Comparison of ENCODE assay signal across 8 cellular contexts in genomic region chr19:18507021-18507726, GRCh38. TPM values are rescaled to one million over a fixed set of nuclear protein-coding genes. Genes with fewer than 3 reads are reported as not detected.
DNase-seq lines count a peak whose midpoint lies in the region; ATAC-seq and TF ChIP-seq lines count a peak whose summit lies in the region.

No MANE protein-coding gene starts in this region.

- H3K27ac ChIP-seq in KOPT-K1 (ENCODE audit: low read depth, low read length, poor library complexity, severe bottlenecking) (peak overlapping the region; percentile 71), cardiac muscle cell (peak overlapping the region; percentile 85), spleen (peak overlapping the region; percentile 6 to 89 (median 60)), PC-3 (ENCODE audit: low read length) (no peak overlapping the region)

- H3K79me2 ChIP-seq in PC-3 (ENCODE audit: low read length) = peaks cover 98% of the 10 kb centered on the region

- 54 to 65% (median 58%) methylated on average over 8 to 9 of the region's 9 CpGs for WGBS in spleen, 5 donors

- peak overlapping the region; percentile 89 for H3K27ac Mint-ChIP-seq in activated T-helper 17 cell treated with anti-CD3 and anti-CD28 coated beads, Interleukin-2, amount 50 U/mL, for 72 hours

- peaks cover 41% of the 10 kb centered on the region for H3K4me1 Mint-ChIP-seq in activated T-helper 17 cell treated with anti-CD3 and anti-CD28 coated beads, Interleukin-2, amount 50 U/mL, for 72 hours

- no peaks in the 10 kb centered on the region for H3K36me3 Mint-ChIP-seq in activated T-helper 17 cell treated with anti-CD3 and anti-CD28 coated beads, Interleukin-2, amount 50 U/mL, for 72 hours (ENCODE audit: low read depth)

- H3F3A ChIP-seq in PC-3 (ENCODE audit: low read length, unreplicated experiment) = no peaks in the 10 kb centered on the region

- H3K9me3 ChIP-seq in KOPT-K1 (ENCODE audit: insufficient read depth, low read length, poor library complexity, severe bottlenecking) (no peaks in the 10 kb centered on the region), cardiac muscle cell (ENCODE audit: low read depth) (no peaks in the 10 kb centered on the region), spleen (no peaks in the 10 kb centered on the region), PC-3 (ENCODE audit: low read length) (no peaks in the 10 kb centered on the region)

- no peak overlapping the region for H2AFZ ChIP-seq in PC-3 (ENCODE audit: low read length)

- peak; percentile 33 for ATAC-seq in activated T-helper 17 cell treated with anti-CD3 and anti-CD28 coated beads, Interleukin-2, amount 50 U/mL, for 72 hours (replicated peaks)
- no peak for ATAC-seq in PC-3
- no peak for ATAC-seq in GM18909 (IDR thresholded peaks at IDR 0.05; ENCODE audit: poor library complexity, unreplicated experiment)
- ATAC-seq in HG02970 (IDR thresholded peaks at IDR 0.05; ENCODE audit: low FRiP score, unreplicated experiment) = no peak

- H3K9ac ChIP-seq in PC-3 (ENCODE audit: low read length) = no peak overlapping the region

- H3K27me3 ChIP-seq in cardiac muscle cell = no peaks in the 10 kb centered on the region
- no peaks in the 10 kb centered on the region for H3K27me3 ChIP-seq in spleen (replicated peaks in 1 of 7)
- H3K27me3 ChIP-seq in PC-3 (ENCODE audit: low read length) = no peaks in the 10 kb centered on the region

- BruUV-seq in PC-3 (replicated peaks; lab: Mats Ljungman, UMichigan) = no TSS peak

- POLR2A ChIA-PET in PC-3 (lab: Charles Lee; ENCODE audit: unreplicated experiment) = no interaction called here

- H3K4me3 ChIP-seq in cardiac muscle cell (no peak overlapping the region), spleen (no peak overlapping the region), PC-3 (ENCODE audit: low read length) (no peak overlapping the region)

- TF ChIP-seq POLR2A in spleen (IDR thresholded peaks at IDR 0.05) = no peak

- H3K27me3 Mint-ChIP-seq in activated T-helper 17 cell treated with anti-CD3 and anti-CD28 coated beads, Interleukin-2, amount 50 U/mL, for 72 hours = no peaks in the 10 kb centered on the region

- no peak overlapping the region for H3K4me2 ChIP-seq in PC-3 (ENCODE audit: low read length)

- H3K4me1 ChIP-seq in cardiac muscle cell (ENCODE audit: low read depth) (peaks cover 54% of the 10 kb centered on the region), spleen (peaks cover 64 to 99% (median 85%) of the 10 kb centered on the region in 6 donors), PC-3 (ENCODE audit: insufficient read depth, low read length) (peaks cover 16% of the 10 kb centered on the region; the same call in 1 of the 2 replicates)

- CTCF ChIA-PET in PC-3 (lab: Charles Lee) = interaction anchor here (0.6 kb wide), 1 partner anchor 13 kb away, joined by 4 read pairs; no protein-coding TSS in a partner anchor

- peaks cover 81% of the 10 kb centered on the region for H4K20me1 ChIP-seq in PC-3 (ENCODE audit: low read length)

- H3K9me2 ChIP-seq in PC-3 (replicated peaks; ENCODE audit: low read length) = no peaks in the 10 kb centered on the region

- no peak for TF ChIP-seq CTCF in cardiac muscle cell (IDR thresholded peaks at IDR 0.05; ENCODE audit: low read depth, low read length)
- no peak for TF ChIP-seq CTCF in spleen (IDR thresholded peaks at IDR 0.05 in 8 of 11, conservative IDR thresholded peaks at IDR 0.05 in 3 of 11)
- TF ChIP-seq CTCF in PC-3 (conservative IDR thresholded peaks at IDR 0.05; ENCODE audit: low read depth, low read length) = no peak

- no peaks in the 10 kb centered on the region for H3K9me3 Mint-ChIP-seq in activated T-helper 17 cell treated with anti-CD3 and anti-CD28 coated beads, Interleukin-2, amount 50 U/mL, for 72 hours

- peak overlapping the region; percentile 54 for H3K4me3 Mint-ChIP-seq in activated T-helper 17 cell treated with anti-CD3 and anti-CD28 coated beads, Interleukin-2, amount 50 U/mL, for 72 hours

- H3K36me3 ChIP-seq in KOPT-K1 (ENCODE audit: insufficient read depth, low read length) = no peaks in the 10 kb centered on the region
- H3K36me3 ChIP-seq in cardiac muscle cell = no peaks in the 10 kb centered on the region
- H3K36me3 ChIP-seq in spleen = peaks cover 0 to 8% (median 0%) of the 10 kb centered on the region in 6 donors
- no peaks in the 10 kb centered on the region for H3K36me3 ChIP-seq in PC-3 (ENCODE audit: low read depth, low read length)

- no peak for DNase-seq in cardiac muscle cell (ENCODE audit: low read depth in 1 of 2, low spot score in 1 of 2)
- peak; percentile 72 for DNase-seq in spleen
- DNase-seq in PC-3 = no peak
- DNase-seq in GOT3 (lab: John Stamatoyannopoulos, UW) = no peak

- intact Hi-C loops in spleen (cut with DNase I; ENCODE audit: low total_unique reads) (no loop called here), PC-3 (cut with micrococcal nuclease) (no loop called here)

RNA-seq across cellular contexts. Expression of gene ELL, which starts 14.7 kb away (rescaled TPM):
- 10 to 100 TPM; 23.7 to 41.8 TPM for total RNA-seq in activated T-helper 17 cell treated with anti-CD3 and anti-CD28 coated beads, Interleukin-2, amount 50 U/mL, for 72 hours
- total RNA-seq in cardiac muscle cell = 19.4 and 20.7 TPM in 2 replicates
- polyA plus RNA-seq in cardiac muscle cell = 14.8 and 18.2 TPM in 2 replicates
- total RNA-seq in spleen = 10 to 100 TPM; 23.0 to 44.8 (median 32.1) TPM
- 10 to 100 TPM in 1 of 3 donors, 1 to 10 TPM in 2; 4.5 to 14.2 (median 7.9) TPM for polyA plus RNA-seq in spleen
- 21.0 and 30.6 TPM in 2 replicates for total RNA-seq in PC-3 (2014; rRNA removed)

RNA-seq across cellular contexts. Expression of gene FKBP8, which starts 36.2 kb away (rescaled TPM):
- 100 to 1,000 TPM; 222 to 320 TPM for total RNA-seq in activated T-helper 17 cell treated with anti-CD3 and anti-CD28 coated beads, Interleukin-2, amount 50 U/mL, for 72 hours
- 514 and 568 TPM in 2 replicates for total RNA-seq in cardiac muscle cell
- 398 and 473 TPM in 2 replicates for polyA plus RNA-seq in cardiac muscle cell
- total RNA-seq in spleen = 100 to 1,000 TPM; 183 to 309 (median 203) TPM
- 100 to 1,000 TPM; 131 to 276 (median 141) TPM for polyA plus RNA-seq in spleen
- 243 and 278 TPM in 2 replicates for total RNA-seq in PC-3 (2014; rRNA removed)

RNA-seq across cellular contexts. Expression of gene KXD1, which starts 50.5 kb away (rescaled TPM):
- total RNA-seq in activated T-helper 17 cell treated with anti-CD3 and anti-CD28 coated beads, Interleukin-2, amount 50 U/mL, for 72 hours = 100 to 1,000 TPM; 116 to 118 TPM
- 137 and 160 TPM in 2 replicates for total RNA-seq in cardiac muscle cell
- polyA plus RNA-seq in cardiac muscle cell = 111 and 127 TPM in 2 replicates
- total RNA-seq in spleen = 10 to 100 TPM; 63.9 to 90.9 (median 75.7) TPM
- polyA plus RNA-seq in spleen = 10 to 100 TPM; 65.9 to 78.5 (median 68.9) TPM
- total RNA-seq in PC-3 (2014; rRNA removed) = 137 and 162 TPM in 2 replicates
